Comparison of ENCODE assay signal across 26 cellular contexts in the genomic region with DNA sequence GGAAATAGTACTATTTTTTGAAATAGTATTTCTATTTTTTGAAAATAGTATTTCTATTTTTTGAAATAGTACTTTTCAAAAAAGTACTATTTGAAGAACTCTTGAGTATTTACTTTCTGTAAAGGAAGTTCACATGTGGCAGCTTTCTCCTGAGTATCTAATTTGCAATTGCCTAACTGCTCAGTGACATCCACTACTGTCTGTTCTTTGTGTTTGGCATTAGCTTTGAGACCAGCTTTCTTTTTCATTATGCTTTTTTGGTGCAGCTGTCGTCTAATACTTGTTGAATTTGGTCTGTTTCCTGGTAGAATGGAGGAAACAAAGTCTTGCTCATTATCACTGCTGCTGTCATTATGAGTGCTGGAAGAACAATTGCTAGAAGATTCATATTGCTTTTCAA.
"Had no signal": no experiment of that assay in that cellular context is flagged by ENCODE, and none has a peak within 500 bp of the region (broad histone marks: within the 10 kb centered on the region; RNA-seq: fewer than 3 reads in every experiment).

No MANE protein-coding gene starts in this region.

- H3K9me3 Mint-ChIP-seq: activated naive CD4-positive, alpha-beta T cell treated with anti-CD3 and anti-CD28 coated beads, Interleukin-2, amount 10 ng/mL, durations not matched to agents 7 days and 5 days; neural crest cell had no signal

- ATAC-seq: activated CD8-positive, alpha-beta memory T cell treated with anti-CD3 and anti-CD28 coated beads, Interleukin-2, amount 10 ng/mL, durations not matched to agents 7 days and 5 days; activated CD8-positive, alpha-beta T cell treated with anti-CD3 and anti-CD28 coated beads for 36 hours; activated naive CD8-positive, alpha-beta T cell treated with anti-CD3 and anti-CD28 coated beads, Interleukin-2, amount 50 U/mL, for 24 hours; gastrocnemius medialis; mucosa of descending colon; sciatic nerve; stimulated activated naive B cell treated with anti-CD40 and anti-IgM and Interleukin-4, amounts not matched to agents 10 μg/mL and 1 μg/mL and 100 μg/mL, for 72 hours had no signal

- H3K27me3 ChIP-seq: cardiac muscle cell, esophagus squamous epithelium, gastrocnemius medialis, transverse colon had no signal

- H3K36me3 ChIP-seq: gastrocnemius medialis had no signal

- H3K36me3 Mint-ChIP-seq: activated naive CD4-positive, alpha-beta T cell treated with anti-CD3 and anti-CD28 coated beads, Interleukin-2, amount 10 ng/mL, durations not matched to agents 7 days and 5 days had no signal

- H3K4me3 ChIP-seq: cardiac muscle cell, esophagus squamous epithelium, gastrocnemius medialis, mucosa of descending colon, transverse colon had no signal

- H3K4me1 Mint-ChIP-seq: activated CD4-positive, alpha-beta T cell treated with anti-CD3 and anti-CD28 coated beads, Interleukin-2, amount 10 ng/mL, durations not matched to agents 7 days and 5 days; activated CD8-positive, alpha-beta memory T cell treated with anti-CD3 and anti-CD28 coated beads, Interleukin-2, amount 10 ng/mL, durations not matched to agents 7 days and 5 days; activated naive CD4-positive, alpha-beta T cell treated with anti-CD3 and anti-CD28 coated beads, Interleukin-2, amount 10 ng/mL, durations not matched to agents 7 days and 5 days; activated naive CD8-positive, alpha-beta T cell treated with anti-CD3 and anti-CD28 coated beads, Interleukin-2, amount 50 U/mL, for 24 hours; memory B cell; naive B cell; stimulated activated naive B cell treated with anti-CD40 and anti-IgM and Interleukin-4, amounts not matched to agents 10 μg/mL and 1 μg/mL and 100 μg/mL, for 72 hours had no signal

- H3K27ac ChIP-seq: cardiac muscle cell, esophagus squamous epithelium, gastrocnemius medialis, transverse colon, VCaP had no signal

- DNase-seq: activated CD4-positive, alpha-beta T cell treated with anti-CD3 and anti-CD28 coated beads, Interleukin-2, amount 10 ng/mL, durations not matched to agents 7 days and 5 days; activated CD4-positive, CD25-positive, alpha-beta regulatory T cell treated with anti-CD3 and anti-CD28 coated beads, Interleukin-2, amount 50 U/mL, for 72 hours; activated CD8-positive, alpha-beta memory T cell treated with anti-CD3 and anti-CD28 coated beads, Interleukin-2, amount 10 ng/mL, durations not matched to agents 7 days and 5 days; activated CD8-positive, alpha-beta T cell treated with anti-CD3 and anti-CD28 coated beads for 36 hours; activated effector memory CD4-positive, alpha-beta T cell treated with anti-CD3 and anti-CD28 coated beads, Interleukin-2, amount 50 U/mL, for 16 hours; activated naive CD4-positive, alpha-beta T cell treated with anti-CD3 and anti-CD28 coated beads, Interleukin-2, amount 10 ng/mL, durations not matched to agents 7 days and 5 days; activated naive CD8-positive, alpha-beta T cell treated with anti-CD3 and anti-CD28 coated beads, Interleukin-2, amount 50 U/mL, for 24 hours; activated T-cell treated with anti-CD3 and anti-CD28 coated beads for 4 hours; cortex of kidney; esophagus squamous epithelium; gastrocnemius medialis; head of caudate nucleus; hypothalamus; mucosa of descending colon; naive B cell; occipital lobe; stimulated activated CD4-positive, alpha-beta T cell treated with anti-CD3 and anti-CD28 coated beads, Interleukin-2, amount 100 ng/mL, for 48 hours; stimulated activated CD8-positive, alpha-beta memory T cell treated with anti-CD3 and anti-CD28 coated beads, Interleukin-4, amount 100 ng/mL, for 48 hours; stimulated activated naive B cell treated with anti-CD40 and anti-IgM and Interleukin-4, amounts not matched to agents 10 μg/mL and 1 μg/mL and 100 μg/mL, for 72 hours; transverse colon had no signal

- H3K4me3 Mint-ChIP-seq: activated CD4-positive, alpha-beta T cell treated with anti-CD3 and anti-CD28 coated beads, Interleukin-2, amount 10 ng/mL, durations not matched to agents 7 days and 5 days; activated CD8-positive, alpha-beta memory T cell treated with anti-CD3 and anti-CD28 coated beads, Interleukin-2, amount 10 ng/mL, durations not matched to agents 7 days and 5 days; activated CD8-positive, alpha-beta T cell treated with anti-CD3 and anti-CD28 coated beads for 36 hours; activated naive CD4-positive, alpha-beta T cell treated with anti-CD3 and anti-CD28 coated beads, Interleukin-2, amount 10 ng/mL, durations not matched to agents 7 days and 5 days; activated naive CD8-positive, alpha-beta T cell treated with anti-CD3 and anti-CD28 coated beads, Interleukin-2, amount 50 U/mL, for 24 hours; endodermal cell; memory B cell; naive B cell; neural crest cell; stimulated activated naive B cell treated with anti-CD40 and anti-IgM and Interleukin-4, amounts not matched to agents 10 μg/mL and 1 μg/mL and 100 μg/mL, for 72 hours had no signal

- H3K27me3 Mint-ChIP-seq: activated CD4-positive, alpha-beta T cell treated with anti-CD3 and anti-CD28 coated beads, Interleukin-2, amount 10 ng/mL, durations not matched to agents 7 days and 5 days; activated CD8-positive, alpha-beta memory T cell treated with anti-CD3 and anti-CD28 coated beads, Interleukin-2, amount 10 ng/mL, durations not matched to agents 7 days and 5 days; activated CD8-positive, alpha-beta T cell treated with anti-CD3 and anti-CD28 coated beads for 36 hours; activated naive CD4-positive, alpha-beta T cell treated with anti-CD3 and anti-CD28 coated beads, Interleukin-2, amount 10 ng/mL, durations not matched to agents 7 days and 5 days; activated naive CD8-positive, alpha-beta T cell treated with anti-CD3 and anti-CD28 coated beads, Interleukin-2, amount 50 U/mL, for 24 hours; memory B cell had no signal

- H3K27ac Mint-ChIP-seq: activated CD4-positive, alpha-beta T cell treated with anti-CD3 and anti-CD28 coated beads, Interleukin-2, amount 10 ng/mL, durations not matched to agents 7 days and 5 days; activated CD8-positive, alpha-beta memory T cell treated with anti-CD3 and anti-CD28 coated beads, Interleukin-2, amount 10 ng/mL, durations not matched to agents 7 days and 5 days; activated CD8-positive, alpha-beta T cell treated with anti-CD3 and anti-CD28 coated beads for 36 hours; activated naive CD4-positive, alpha-beta T cell treated with anti-CD3 and anti-CD28 coated beads, Interleukin-2, amount 10 ng/mL, durations not matched to agents 7 days and 5 days; activated naive CD8-positive, alpha-beta T cell treated with anti-CD3 and anti-CD28 coated beads, Interleukin-2, amount 50 U/mL, for 24 hours; memory B cell; naive B cell; stimulated activated naive B cell treated with anti-CD40 and anti-IgM and Interleukin-4, amounts not matched to agents 10 μg/mL and 1 μg/mL and 100 μg/mL, for 72 hours had no signal
